ENCODE assay signal across 1 cellular context in genomic region chr7:29854257-29854938, GRCh38.
TF ChIP-seq lines count a peak whose summit lies in the region.

No MANE protein-coding gene starts in this region.

TF ChIP-seq in GM23338, 12 proteins besides CTCF, POLR2A, EP300 and RAD21 (continued from another document):
- TF ChIP-seq ZNF462 (CRISPR knock-in tag; IDR thresholded peaks at IDR 0.05) (no peak), REST (IDR thresholded peaks at IDR 0.05; ENCODE audit: unreplicated experiment) (no peak)
